14 cellular contexts compared by ENCODE assay signal in the genomic region with DNA sequence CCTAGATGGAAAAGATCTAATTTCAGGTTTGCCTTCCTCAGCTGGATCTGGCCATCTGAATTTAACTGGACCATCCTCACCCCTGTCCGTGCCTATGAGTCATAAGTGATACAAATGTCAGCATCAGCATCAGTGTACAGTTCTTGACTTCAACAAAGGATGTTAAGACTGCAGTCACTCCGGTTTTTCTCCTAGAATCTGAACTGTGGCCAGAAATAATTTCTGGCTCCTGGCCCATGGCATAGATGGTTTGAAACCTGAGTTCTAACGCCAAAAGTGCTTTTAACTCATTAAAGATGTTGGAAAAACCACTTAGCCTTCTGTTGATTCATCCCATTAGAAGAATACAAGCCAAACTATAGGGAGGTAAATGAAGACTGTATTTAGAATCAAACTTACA.
DNase-seq lines count a peak whose midpoint lies in the region.
"Had no signal": no experiment of that assay in that cellular context is flagged by ENCODE, and none has a peak within 500 bp of the region (broad histone marks: within the 10 kb centered on the region; RNA-seq: fewer than 3 reads in every experiment).

No MANE protein-coding gene starts in this region.

- peak; percentile 20 for DNase-seq in COLO829 (ENCODE audit: low spot score)
- DNase-seq in NCI-H1092 (lab: John Stamatoyannopoulos, UW) = peak; percentile 23
- peak; percentile 33 for DNase-seq in NCI-H2171 (lab: John Stamatoyannopoulos, UW)
- DNase-seq in SK-N-DZ (ENCODE audit: low spot score) = peak; percentile 9
- DNase-seq in effector CD4-positive, alpha-beta T cell = no peak
- DNase-seq in stimulated activated CD4-positive, alpha-beta T cell treated with anti-CD3 and anti-CD28 coated beads, Interleukin-4, amount 100 ng/mL, for 1 hour = no peak
- no peak for DNase-seq in activated naive CD4-positive, alpha-beta T cell treated with Interleukin-2 at 50 U/mL for 16 hours
- no peak for DNase-seq in ureter (ENCODE audit: low spot score)
- DNase-seq: activated CD4-positive, alpha-beta T cell treated with anti-CD3 and anti-CD28 coated beads, Interleukin-2, amount 50 U/mL, for 4 hours; activated CD8-positive, alpha-beta memory T cell treated with anti-CD3 and anti-CD28 coated beads, Interleukin-2, amount 50 U/mL, for 4 hours; activated naive CD8-positive, alpha-beta T cell treated with anti-CD3 and anti-CD28 coated beads for 36 hours; body of pancreas; NCI-H2081 treated with DMSO at 0.1 percent for 48 hours; NK-92 treated with Interleukin-12 subunit alpha and Interleukin-12 subunit beta, amount 100 ng/mL, for 24 hours had no signal

Comparison
In these comparisons a context has a peak if more than half of its experiments do, and no peak if none do; other contexts are left out.
1. DNase-seq: peak in COLO829 (single experiment), NCI-H1092 (single experiment), NCI-H2171 (single experiment) and SK-N-DZ (single experiment); none in effector CD4-positive, alpha-beta T cell (single experiment), stimulated activated CD4-positive, alpha-beta T cell treated with anti-CD3 and anti-CD28 coated beads, Interleukin-4, amount 100 ng/mL, for 1 hour (single experiment), activated naive CD4-positive, alpha-beta T cell treated with Interleukin-2 at 50 U/mL for 16 hours (single experiment) and ureter (single experiment).